In the genomic region with DNA sequence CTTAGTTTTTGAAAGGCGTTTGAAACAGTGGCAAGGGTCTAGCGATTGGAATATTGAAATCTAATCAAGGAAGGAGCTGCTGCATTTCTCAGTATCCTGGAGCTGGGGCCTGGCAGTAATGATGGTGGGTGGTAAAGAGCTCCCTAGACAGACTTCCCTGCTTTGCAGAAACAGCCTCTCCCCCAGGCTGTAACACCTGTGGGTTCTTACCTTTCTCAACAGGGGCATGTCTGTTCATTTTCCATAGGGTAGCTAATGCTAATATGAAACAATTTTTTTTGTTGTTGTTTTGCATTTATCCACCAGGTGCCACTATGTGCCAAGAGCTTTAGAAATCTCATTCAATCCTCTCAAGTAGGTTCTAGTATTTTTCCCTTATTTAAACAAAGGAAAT, we compare ENCODE assay signal across 8 cellular contexts.
A peak's percentile ranks its signal among the peaks of the same experiment; 100 is the strongest.
DNase-seq lines count a peak whose midpoint lies in the region; ATAC-seq and TF ChIP-seq lines count a peak whose summit lies in the region.

No MANE protein-coding gene starts in this region.

- in situ Hi-C loops in KBM-7 (cut with MboI; ENCODE audit: low pct_unique_long_range_greater_than_20kb, low sequenced_read_pairs) (no loop called here), mammary epithelial cell (cut with MboI; ENCODE audit: low sequenced_read_pairs in 2 of 2) (no loop called here)

- no peaks in the 10 kb centered on the region for H3K36me3 ChIP-seq in mammary epithelial cell (ENCODE audit: insufficient read depth, low read length)

- H3K27me3 Mint-ChIP-seq in osteocyte (ENCODE audit: unreplicated experiment) = peaks cover 61% of the 10 kb centered on the region
- H3K27me3 Mint-ChIP-seq in T-helper 2 cell treated with Interferon-gamma antibody and Interleukin-4, amounts not matched to agents 5 μg/mL and 100 μg/mL, for 36 hours (ENCODE audit: low read depth) = peaks cover 21% of the 10 kb centered on the region

- peaks cover 6% of the 10 kb centered on the region for H3K27me3 ChIP-seq in mammary epithelial cell (ENCODE audit: insufficient read depth, low read length)

- H3K9me3 Mint-ChIP-seq in osteocyte (ENCODE audit: unreplicated experiment) = no peaks in the 10 kb centered on the region
- H3K9me3 Mint-ChIP-seq in T-helper 2 cell treated with Interferon-gamma antibody and Interleukin-4, amounts not matched to agents 5 μg/mL and 100 μg/mL, for 36 hours = no peaks in the 10 kb centered on the region

- H3K4me3 Mint-ChIP-seq in osteocyte (ENCODE audit: unreplicated experiment) = no peak overlapping the region
- no peak overlapping the region for H3K4me3 Mint-ChIP-seq in T-helper 2 cell treated with Interferon-gamma antibody and Interleukin-4, amounts not matched to agents 5 μg/mL and 100 μg/mL, for 36 hours

- no peaks in the 10 kb centered on the region for H3K79me2 ChIP-seq in mammary epithelial cell (ENCODE audit: insufficient read depth, low read length)

- no peak overlapping the region for H3K4me3 ChIP-seq in mammary epithelial cell (replicated peaks in 1 of 3; ENCODE audit: insufficient read depth in 1 of 3, low read depth in 2 of 3, low read length in 3 of 3)

- H3K9ac ChIP-seq in mammary epithelial cell (ENCODE audit: insufficient read depth, low read length) = no peak overlapping the region

- peaks cover 9% of the 10 kb centered on the region for H3K4me1 Mint-ChIP-seq in osteocyte (ENCODE audit: unreplicated experiment)
- H3K4me1 Mint-ChIP-seq in T-helper 2 cell treated with Interferon-gamma antibody and Interleukin-4, amounts not matched to agents 5 μg/mL and 100 μg/mL, for 36 hours (ENCODE audit: low read depth) = peaks cover 9% of the 10 kb centered on the region

- H2AFZ ChIP-seq in mammary epithelial cell (ENCODE audit: low read depth, low read length) = peak overlapping the region; percentile 25

- TF ChIP-seq CTCF in mammary epithelial cell (conservative IDR thresholded peaks at IDR 0.05 in 1 of 2, IDR thresholded peaks at IDR 0.05 in 1 of 2; ENCODE audit: extremely low read depth in 1 of 2, insufficient read depth in 1 of 2, low read depth in 1 of 2, low read length in 2 of 2) (peak in 1 of 2 donors; percentile 48), osteocyte (IDR thresholded peaks at IDR 0.05) (peak; percentile 39)

- CTCF ChIA-PET in mammary epithelial cell (lab: Charles Lee; ENCODE audit: low non-redundant PET) = interaction anchor here (0.6 to 1.1 kb wide), 8 partner anchors 33 to 1359 kb away, joined by 3 to 12 read pairs (median 4); no protein-coding TSS in a partner anchor

- no peaks in the 10 kb centered on the region for H4K20me1 ChIP-seq in mammary epithelial cell (ENCODE audit: insufficient read depth, low read length)

- dilution Hi-C loops in mammary epithelial cell (cut with HindIII; ENCODE audit: low sequenced_read_pairs) = no loop called here

- no peaks in the 10 kb centered on the region for H3K9me3 ChIP-seq in mammary epithelial cell (replicated peaks; ENCODE audit: insufficient read depth, low read length)

- DNase-seq in NCI-H2107 treated with DMSO at 0.1 percent for 48 hours (lab: John Stamatoyannopoulos, UW; ENCODE audit: unreplicated experiment) (peak; percentile 4), NCI-H2107 (lab: John Stamatoyannopoulos, UW) (no peak), KBM-7 (peak; percentile 42), mammary epithelial cell (peak; percentile 16), osteocyte (ENCODE audit: extremely low spot score, unreplicated experiment) (no peak)
- no peak for DNase-seq in T-helper 2 cell treated with Interferon-gamma antibody and Interleukin-4, amounts not matched to agents 5 μg/mL and 100 μg/mL, for 36 hours (ENCODE audit: low spot score)
- no peak for DNase-seq in activated CD4-positive, alpha-beta T cell treated with anti-CD3 and anti-CD28 coated beads for 1 hour

- peak; percentile 66 for ATAC-seq in GM21825 (IDR thresholded peaks at IDR 0.05; ENCODE audit: unreplicated experiment)

- BruUV-seq in mammary epithelial cell (replicated peaks; lab: Mats Ljungman, UMichigan) = no TSS peak

- H3K4me2 ChIP-seq in mammary epithelial cell (ENCODE audit: insufficient read depth, low read depth, low read length) = peak overlapping the region; percentile 51

- H3K27ac Mint-ChIP-seq in osteocyte (ENCODE audit: unreplicated experiment) = no peak overlapping the region
- no peak overlapping the region for H3K27ac Mint-ChIP-seq in T-helper 2 cell treated with Interferon-gamma antibody and Interleukin-4, amounts not matched to agents 5 μg/mL and 100 μg/mL, for 36 hours

- no peak overlapping the region for H3K27ac ChIP-seq in mammary epithelial cell (ENCODE audit: insufficient read depth, low read depth, low read length)

- H3K4me1 ChIP-seq in mammary epithelial cell (ENCODE audit: insufficient read depth, low read length) = peaks cover 7% of the 10 kb centered on the region

- 0% methylated on average over 2 of the region's 2 CpGs for WGBS in mammary epithelial cell (ENCODE audit: low coverage, missing lambda C conversion rate)

- no peaks in the 10 kb centered on the region for H3K36me3 Mint-ChIP-seq in osteocyte (ENCODE audit: unreplicated experiment)
- H3K36me3 Mint-ChIP-seq in T-helper 2 cell treated with Interferon-gamma antibody and Interleukin-4, amounts not matched to agents 5 μg/mL and 100 μg/mL, for 36 hours (ENCODE audit: low read depth) = no peaks in the 10 kb centered on the region

- intact Hi-C loops in mammary epithelial cell (cut with micrococcal nuclease) = loop anchor here (1.0 to 2.0 kb wide), 2 partner anchors 110 to 174 kb away; no protein-coding TSS in a partner anchor

Comparison
In these comparisons a context has a peak if more than half of its experiments do, and no peak if none do; other contexts are left out.
1. DNase-seq: peak in NCI-H2107 treated with DMSO at 0.1 percent for 48 hours (single experiment), KBM-7 (single experiment) and mammary epithelial cell (single experiment); none in NCI-H2107 (single experiment), osteocyte (single experiment), T-helper 2 cell treated with Interferon-gamma antibody and Interleukin-4, amounts not matched to agents 5 μg/mL and 100 μg/mL, for 36 hours (single experiment) and activated CD4-positive, alpha-beta T cell treated with anti-CD3 and anti-CD28 coated beads for 1 hour (single experiment).